In the genomic region with DNA sequence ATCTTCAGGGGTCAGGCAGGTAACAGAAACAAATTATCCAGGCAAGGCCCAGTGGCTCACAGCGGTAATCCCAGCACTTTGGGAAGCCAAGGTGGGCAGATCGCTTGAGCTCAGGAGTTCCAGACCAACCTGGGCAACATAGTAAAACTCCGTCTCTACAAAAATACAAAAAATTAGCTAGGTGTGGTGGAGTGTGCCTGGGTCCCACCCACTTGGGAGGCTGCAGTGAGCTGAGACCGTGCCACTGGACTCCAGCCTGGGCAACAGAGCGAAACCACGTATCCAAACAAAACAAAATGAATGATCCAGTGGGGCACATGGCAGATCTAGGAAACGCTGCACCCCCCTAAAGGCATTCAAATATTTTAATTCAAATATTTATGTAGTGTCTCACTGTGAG, we compare ENCODE assay signal across 11 cellular contexts. TPM values are rescaled to one million over a fixed set of nuclear protein-coding genes. Genes with fewer than 3 reads are reported as not detected.
DNase-seq lines count a peak whose midpoint lies in the region; ATAC-seq and TF ChIP-seq lines count a peak whose summit lies in the region.
"Had no signal": no experiment of that assay in that cellular context is flagged by ENCODE, and none has a peak within 500 bp of the region (broad histone marks: within the 10 kb centered on the region; RNA-seq: fewer than 3 reads in every experiment).

No MANE protein-coding gene starts in this region.

- CTCF ChIA-PET in HCT116 (lab: Charles Lee): no interaction called here
- CTCF ChIA-PET in activated CD8-positive, alpha-beta T cell treated with anti-CD3 and anti-CD28 coated beads for 36 hours (lab: Charles Lee): no interaction called here

- H3K27ac ChIP-seq in HCT116 (ENCODE audit: low read depth, low read length): peak overlapping the region; percentile 43
- H3K27ac ChIP-seq in hepatocyte: peak overlapping the region; percentile 95
- peak overlapping the region in 20 of 21 experiments; percentile 52 to 87 (median 75) for H3K27ac ChIP-seq in skin epidermis

- H3K9me3 ChIP-seq in HCT116 (ENCODE audit: control insufficient read depth in 1 of 2, insufficient read depth in 1 of 2, low read depth in 1 of 2, low read length in 2 of 2) (no peaks in the 10 kb centered on the region), hepatocyte (ENCODE audit: low read depth) (no peaks in the 10 kb centered on the region)
- H3K9me3 ChIP-seq: testis had no signal

- H3K4me3 ChIP-seq in HCT116 (replicated peaks in 1 of 2; ENCODE audit: low read depth in 1 of 2, low read length in 2 of 2) (peak overlapping the region in 1 of 2 experiments; percentile 27; a peak in 2 of 4 replicates), hepatocyte (no peak overlapping the region), skin epidermis (no peak overlapping the region)
- H3K4me3 ChIP-seq: testis had no signal

- WGBS in hepatocyte (ENCODE audit: low lambda C conversion rate, missing lambda C conversion rate): 97% methylated on average over 7 of the region's 7 CpGs

- no peaks in the 10 kb centered on the region for H3K27me3 Mint-ChIP-seq in activated CD8-positive, alpha-beta T cell treated with anti-CD3 and anti-CD28 coated beads for 36 hours
- H3K27me3 Mint-ChIP-seq: activated naive CD4-positive, alpha-beta T cell treated with anti-CD3 and anti-CD28 coated beads, Interleukin-2, amount 50 U/mL, for 24 hours; T-cell had no signal

- H3K27me3 ChIP-seq in HCT116 (ENCODE audit: insufficient read depth, low read length): no peaks in the 10 kb centered on the region
- no peaks in the 10 kb centered on the region for H3K27me3 ChIP-seq in hepatocyte
- H3K27me3 ChIP-seq: testis had no signal

- peaks cover 21% of the 10 kb centered on the region for H3K36me3 Mint-ChIP-seq in activated CD8-positive, alpha-beta T cell treated with anti-CD3 and anti-CD28 coated beads for 36 hours (ENCODE audit: low read depth)

- BruUV-seq in HCT116 (replicated peaks; lab: Mats Ljungman, UMichigan): no TSS peak

- H3K9me2 ChIP-seq in HCT116 (ENCODE audit: insufficient read depth): no peaks in the 10 kb centered on the region
- H3K9me2 ChIP-seq in hepatocyte (replicated peaks; ENCODE audit: insufficient read depth): no peaks in the 10 kb centered on the region

- no peak for TF ChIP-seq POLR2A in HCT116 (IDR thresholded peaks at IDR 0.05; ENCODE audit: borderline replicate concordance, extremely low read depth, insufficient read depth, insufficient read length)

- peak overlapping the region; percentile 50 for H3K9ac ChIP-seq in HCT116 (ENCODE audit: low read length)

- TF ChIP-seq RAD21 in HCT116 (IDR thresholded peaks at IDR 0.05; ENCODE audit: low read depth): no peak

- intact Hi-C loops in HCT116 (cut with micrococcal nuclease): no loop called here
- intact Hi-C loops in activated CD8-positive, alpha-beta T cell treated with anti-CD3 and anti-CD28 coated beads for 36 hours (cut with micrococcal nuclease): no loop called here

- no peaks in the 10 kb centered on the region for H4K20me1 ChIP-seq in HCT116 (ENCODE audit: insufficient read depth)
- H4K20me1 ChIP-seq in hepatocyte (ENCODE audit: insufficient read depth, poor library complexity, severe bottlenecking): no peaks in the 10 kb centered on the region

- peak overlapping the region; percentile 27 for H3K27ac Mint-ChIP-seq in activated CD8-positive, alpha-beta T cell treated with anti-CD3 and anti-CD28 coated beads for 36 hours
- H3K27ac Mint-ChIP-seq: activated naive CD4-positive, alpha-beta T cell treated with anti-CD3 and anti-CD28 coated beads, Interleukin-2, amount 50 U/mL, for 24 hours had no signal

- RAD21 ChIA-PET in HCT116 (lab: Charles Lee; ENCODE audit: low non-redundant PET in 1 of 2, low total read pairs in 2 of 2, uncharacterized antibody in 2 of 2, unreplicated experiment in 2 of 2): no interaction called here

- no peak overlapping the region for H3K4me3 Mint-ChIP-seq in activated CD8-positive, alpha-beta T cell treated with anti-CD3 and anti-CD28 coated beads for 36 hours
- H3K4me3 Mint-ChIP-seq: activated naive CD4-positive, alpha-beta T cell treated with anti-CD3 and anti-CD28 coated beads, Interleukin-2, amount 50 U/mL, for 24 hours; T-cell had no signal

- peaks cover 39% of the 10 kb centered on the region for H3K4me1 Mint-ChIP-seq in activated CD8-positive, alpha-beta T cell treated with anti-CD3 and anti-CD28 coated beads for 36 hours (ENCODE audit: low read depth)

- no peak for ATAC-seq in HCT116
- ATAC-seq in activated CD8-positive, alpha-beta T cell treated with anti-CD3 and anti-CD28 coated beads for 36 hours: no peak
- no peak for ATAC-seq in HG02763 (IDR thresholded peaks at IDR 0.05; ENCODE audit: unreplicated experiment)
- no peak for ATAC-seq in HG02623 (IDR thresholded peaks at IDR 0.05; ENCODE audit: unreplicated experiment)
- ATAC-seq: T-cell had no signal

- no peaks in the 10 kb centered on the region for H3K9me3 Mint-ChIP-seq in activated CD8-positive, alpha-beta T cell treated with anti-CD3 and anti-CD28 coated beads for 36 hours
- H3K9me3 Mint-ChIP-seq: activated naive CD4-positive, alpha-beta T cell treated with anti-CD3 and anti-CD28 coated beads, Interleukin-2, amount 50 U/mL, for 24 hours; T-cell had no signal

- TF ChIP-seq CTCF in HCT116 (IDR thresholded peaks at IDR 0.05 in 2 of 3, conservative IDR thresholded peaks at IDR 0.05 in 1 of 3; ENCODE audit: borderline replicate concordance in 1 of 3, insufficient read depth in 1 of 3, low read depth in 2 of 3, low read length in 2 of 3) (no peak), hepatocyte (IDR thresholded peaks at IDR 0.05; ENCODE audit: poor library complexity) (no peak)
- TF ChIP-seq CTCF in activated CD8-positive, alpha-beta T cell treated with anti-CD3 and anti-CD28 coated beads for 36 hours (IDR thresholded peaks at IDR 0.05): no peak

- POLR2A ChIA-PET in HCT116 (lab: Charles Lee): interaction anchor here (0.6 kb wide), 1 partner anchor 14 kb away, joined by 6 read pairs; no protein-coding TSS in a partner anchor
- POLR2A ChIA-PET in activated CD8-positive, alpha-beta T cell treated with anti-CD3 and anti-CD28 coated beads for 36 hours (lab: Charles Lee): interaction anchor here (1.4 kb wide), 1 partner anchor 28 kb away, joined by 3 read pairs; no protein-coding TSS in a partner anchor

- peaks cover 94% of the 10 kb centered on the region for H3K79me2 ChIP-seq in HCT116 (ENCODE audit: insufficient read depth, low read length)
- peaks cover 93% of the 10 kb centered on the region for H3K79me2 ChIP-seq in hepatocyte

- DNase-seq in HCT116 (ENCODE audit: low read depth, low spot score) (no peak), hepatocyte (ENCODE audit: low spot score) (no peak), cerebellar cortex (ENCODE audit: low spot score) (no peak), hepatic stellate cell (ENCODE audit: low spot score) (no peak)
- DNase-seq in activated CD8-positive, alpha-beta T cell treated with anti-CD3 and anti-CD28 coated beads for 36 hours: no peak

- H3K36me3 ChIP-seq in HCT116 (ENCODE audit: control insufficient read depth in 1 of 2, insufficient read depth in 2 of 2, low read length in 2 of 2) (peaks cover 3 to 7% of the 10 kb centered on the region in 2 experiments; a peak in 2 of 4 replicates), hepatocyte (replicated peaks; ENCODE audit: insufficient read depth, low read depth) (no peaks in the 10 kb centered on the region)

- peaks cover 48 to 62% of the 10 kb centered on the region in 2 experiments for H3K4me1 ChIP-seq in HCT116 (ENCODE audit: control insufficient read depth in 1 of 2, insufficient read depth in 2 of 2, low read length in 2 of 2)
- H3K4me1 ChIP-seq in hepatocyte (ENCODE audit: insufficient read depth): peaks cover 17% of the 10 kb centered on the region

- H2AFZ ChIP-seq in HCT116 (ENCODE audit: low read depth, low read length, poor library complexity, severe bottlenecking): no peak overlapping the region
- no peak overlapping the region for H2AFZ ChIP-seq in hepatocyte

- H3K4me2 ChIP-seq in HCT116 (ENCODE audit: low read length): peak overlapping the region; percentile 66
- peak overlapping the region; percentile 59 for H3K4me2 ChIP-seq in hepatocyte

TF ChIP-seq in HCT116, 20 proteins besides CTCF, POLR2A, EP300 and RAD21 (continues in another document):
- TF ChIP-seq, protein P1, sequence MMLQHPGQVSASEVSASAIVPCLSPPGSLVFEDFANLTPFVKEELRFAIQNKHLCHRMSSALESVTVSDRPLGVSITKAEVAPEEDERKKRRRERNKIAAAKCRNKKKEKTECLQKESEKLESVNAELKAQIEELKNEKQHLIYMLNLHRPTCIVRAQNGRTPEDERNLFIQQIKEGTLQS (IDR thresholded peaks at IDR 0.05): no peak
- no peak for TF ChIP-seq ELF1 (IDR thresholded peaks at IDR 0.05; ENCODE audit: borderline replicate concordance, low read depth)
- no peak for TF ChIP-seq JUND (IDR thresholded peaks at IDR 0.05)
- TF ChIP-seq EZH2 (IDR thresholded peaks at IDR 0.05): no peak
- TF ChIP-seq SIN3A (IDR thresholded peaks at IDR 0.05; ENCODE audit: low read depth): no peak
- no peak for TF ChIP-seq ZFX (IDR thresholded peaks at IDR 0.05)
- no peak for TF ChIP-seq FOSL1 (IDR thresholded peaks at IDR 0.05; ENCODE audit: low read depth)
- TF ChIP-seq POLR2AphosphoS5 (IDR thresholded peaks at IDR 0.05; ENCODE audit: low read depth, low read length): no peak
- TF ChIP-seq CBX3 (IDR thresholded peaks at IDR 0.05; ENCODE audit: low read depth): no peak

RNA-seq across cellular contexts. Expression of a gene that starts 9.9 kb away (rescaled TPM):
- total RNA-seq in HCT116 (2021; ENCODE audit: unreplicated experiment) (133 TPM), hepatocyte (129 and 140 TPM in 2 replicates)
- 143 and 145 TPM in 2 replicates for polyA plus RNA-seq in HCT116 (2012)
- 100 to 1,000 TPM; 165 to 169 TPM for total RNA-seq in activated CD8-positive, alpha-beta T cell treated with anti-CD3 and anti-CD28 coated beads for 36 hours
- 103 and 116 TPM in 2 replicates for polyA plus RNA-seq in hepatocyte

RNA-seq across cellular contexts. Expression of a gene that starts 10.2 kb away (rescaled TPM):
- 10.8 TPM for total RNA-seq in HCT116 (2021; ENCODE audit: unreplicated experiment)
- 16.3 and 16.9 TPM in 2 replicates for polyA plus RNA-seq in HCT116 (2012)
- total RNA-seq in activated CD8-positive, alpha-beta T cell treated with anti-CD3 and anti-CD28 coated beads for 36 hours: 1 to 10 TPM; 7.0 to 7.7 TPM
- total RNA-seq in hepatocyte: 2.1 and 4.5 TPM in 2 replicates
- polyA plus RNA-seq in hepatocyte: 3.7 and 7.8 TPM in 2 replicates

RNA-seq across cellular contexts. Expression of a gene that starts 32.6 kb away (rescaled TPM):
- total RNA-seq in HCT116 (2021; ENCODE audit: unreplicated experiment) (63.9 TPM), hepatocyte (109 and 147 TPM in 2 replicates)
- polyA plus RNA-seq in HCT116 (2012): 82.9 and 85.9 TPM in 2 replicates
- total RNA-seq in activated CD8-positive, alpha-beta T cell treated with anti-CD3 and anti-CD28 coated beads for 36 hours: 10 to 100 TPM; 50.3 to 52.4 TPM
- polyA plus RNA-seq in hepatocyte: 164 and 181 TPM in 2 replicates

RNA-seq across cellular contexts. Expression of a gene that starts 35.2 kb away (rescaled TPM):
- total RNA-seq in HCT116 (2021; ENCODE audit: unreplicated experiment) (not detected), hepatocyte (not detected in 2 replicates)
- not detected in 2 replicates for polyA plus RNA-seq in HCT116 (2012)
- not detected for total RNA-seq in activated CD8-positive, alpha-beta T cell treated with anti-CD3 and anti-CD28 coated beads for 36 hours
- polyA plus RNA-seq in hepatocyte: not detected in 2 replicates

RNA-seq across cellular contexts. Expression of a gene that starts 42.0 kb away (rescaled TPM):
- total RNA-seq in HCT116 (2021; ENCODE audit: unreplicated experiment) (65.6 TPM), hepatocyte (17.6 and 21.6 TPM in 2 replicates)
- polyA plus RNA-seq in HCT116 (2012): 97.2 and 98.8 TPM in 2 replicates
- 10 to 100 TPM; 66.0 to 67.4 TPM for total RNA-seq in activated CD8-positive, alpha-beta T cell treated with anti-CD3 and anti-CD28 coated beads for 36 hours
- polyA plus RNA-seq in hepatocyte: 42.5 and 43.7 TPM in 2 replicates

Comparison
In these comparisons a context has a peak if more than half of its experiments do, and no peak if none do; other contexts are left out.
1. H3K27ac ChIP-seq: peak in every context shown above with its lines; median percentile 95 in hepatocyte; 75 in skin epidermis; 43 in HCT116.